Comparison of ENCODE assay signal across 21 cellular contexts in genomic region chr2:43507137-43507536, GRCh38.
DNase-seq lines count a peak whose midpoint lies in the region; ATAC-seq, FAIRE-seq and TF ChIP-seq lines count a peak whose summit lies in the region.
"Had no signal": no experiment of that assay in that cellular context is flagged by ENCODE, and none has a peak within 500 bp of the region (broad histone marks: within the 10 kb centered on the region; RNA-seq: fewer than 3 reads in every experiment).

No MANE protein-coding gene starts in this region.

- no peak for ATAC-seq in CD4-positive, CD25-positive, alpha-beta regulatory T cell (ENCODE audit: low read depth in 2 of 2)
- ATAC-seq: K562, left lung, mucosa of descending colon, sciatic nerve, upper lobe of right lung had no signal

- intact Hi-C loops in activated T-helper 2 cell treated with anti-CD3 and anti-CD28 coated beads, Interferon-gamma antibody, Interleukin-2, Interleukin-4, amounts not matched to agents 10 μg/mL and 5 μg/mL and 100 μg/mL, durations not matched to agents 14 hours and 24 hours and 36 hours (cut with micrococcal nuclease), result loop anchor here (5.0 kb wide), 1 partner anchor 35 kb away; no protein-coding TSS in a partner anchor

- DNase-seq in CD4-positive, CD25-positive, alpha-beta regulatory T cell, result no peak
- DNase-seq in HPDE6-E6E7 (ENCODE audit: extremely low spot score) (peak; percentile 13), keratinocyte (ENCODE audit: low read depth, low spot score) (no peak), RPMI8226 (no peak), DMS114 treated with DMSO at 0.1 percent for 48 hours (lab: John Stamatoyannopoulos, UW; ENCODE audit: unreplicated experiment) (no peak), G401 (ENCODE audit: low spot score) (no peak)
- DNase-seq in activated T-helper 2 cell treated with anti-CD3 and anti-CD28 coated beads, Interferon-gamma antibody, Interleukin-2, Interleukin-4, amounts not matched to agents 10 μg/mL and 5 μg/mL and 100 μg/mL, durations not matched to agents 14 hours and 24 hours and 36 hours (ENCODE audit: low spot score), result no peak
- DNase-seq: activated B cell treated with CpG ODN at 0.5 μM for 24 hours; activated CD8-positive, alpha-beta memory T cell treated with anti-CD3 and anti-CD28 coated beads for 24 hours; cortex of kidney; head of caudate nucleus; left lung; mucosa of descending colon; NCI-H1694; NCI-H2171; NCI-H526; upper lobe of right lung had no signal

- in situ Hi-C loops in G401 (cut with HindIII; ENCODE audit: low sequenced_read_pairs), result no loop called here

- H3K9me1 ChIP-seq in keratinocyte (ENCODE audit: control insufficient read depth, extremely low read depth, insufficient read depth, low read length), result no peaks in the 10 kb centered on the region

- peaks cover 7% of the 10 kb centered on the region for H3K4me1 ChIP-seq in CD4-positive, CD25-positive, alpha-beta regulatory T cell (ENCODE audit: control insufficient read depth, insufficient read depth, low read length, poor library complexity, severe bottlenecking)
- H3K4me1 ChIP-seq in keratinocyte (ENCODE audit: control insufficient read depth, extremely low read depth, insufficient read depth, low read length), result peaks cover 6% of the 10 kb centered on the region
- H3K4me1 ChIP-seq: left lung, upper lobe of right lung had no signal

- peak overlapping the region in 2 of 3 donors; percentile 26 to 64 for H3K27ac Mint-ChIP-seq in CD4-positive, CD25-positive, alpha-beta regulatory T cell
- peak overlapping the region; percentile 48 for H3K27ac Mint-ChIP-seq in activated T-helper 2 cell treated with anti-CD3 and anti-CD28 coated beads, Interferon-gamma antibody, Interleukin-2, Interleukin-4, amounts not matched to agents 10 μg/mL and 5 μg/mL and 100 μg/mL, durations not matched to agents 14 hours and 24 hours and 36 hours
- H3K27ac Mint-ChIP-seq: activated B cell treated with CpG ODN at 0.5 μM for 24 hours had no signal

- no peak for TF ChIP-seq CTCF in keratinocyte (optimal IDR thresholded peaks at IDR 0.05 in 1 of 3, IDR thresholded peaks at IDR 0.05 in 1 of 3, conservative IDR thresholded peaks at IDR 0.05 in 1 of 3; ENCODE audit: extremely low read depth in 1 of 3, insufficient read depth in 2 of 3, low read length in 3 of 3)

- H3K4me2 ChIP-seq in keratinocyte (ENCODE audit: control insufficient read depth, extremely low read depth, insufficient read depth, low read depth, low read length), result peak overlapping the region; percentile 9

- H3K27me3 Mint-ChIP-seq in CD4-positive, CD25-positive, alpha-beta regulatory T cell, result no peaks in the 10 kb centered on the region
- H3K27me3 Mint-ChIP-seq in activated T-helper 2 cell treated with anti-CD3 and anti-CD28 coated beads, Interferon-gamma antibody, Interleukin-2, Interleukin-4, amounts not matched to agents 10 μg/mL and 5 μg/mL and 100 μg/mL, durations not matched to agents 14 hours and 24 hours and 36 hours (ENCODE audit: low read depth), result no peaks in the 10 kb centered on the region
- H3K27me3 Mint-ChIP-seq: activated B cell treated with CpG ODN at 0.5 μM for 24 hours had no signal

- no peak overlapping the region for H3K9ac ChIP-seq in keratinocyte (ENCODE audit: control insufficient read depth, extremely low read depth, insufficient read depth, low read length)

- H3K79me2 ChIP-seq in keratinocyte (ENCODE audit: control insufficient read depth, insufficient read depth, low read length), result no peaks in the 10 kb centered on the region

- peaks cover 0 to 1% (median 0%) of the 10 kb centered on the region in 7 donors for H3K9me3 Mint-ChIP-seq in CD4-positive, CD25-positive, alpha-beta regulatory T cell
- H3K9me3 Mint-ChIP-seq in activated T-helper 2 cell treated with anti-CD3 and anti-CD28 coated beads, Interferon-gamma antibody, Interleukin-2, Interleukin-4, amounts not matched to agents 10 μg/mL and 5 μg/mL and 100 μg/mL, durations not matched to agents 14 hours and 24 hours and 36 hours, result no peaks in the 10 kb centered on the region
- H3K9me3 Mint-ChIP-seq: activated B cell treated with CpG ODN at 0.5 μM for 24 hours had no signal

- no peak overlapping the region for H3K4me3 ChIP-seq in CD4-positive, CD25-positive, alpha-beta regulatory T cell (ENCODE audit: low read depth, low read length)
- no peak overlapping the region for H3K4me3 ChIP-seq in keratinocyte (ENCODE audit: control insufficient read depth in 2 of 3, extremely low read depth in 1 of 3, insufficient read depth in 2 of 3, low read depth in 1 of 3, low read length in 3 of 3)
- H3K4me3 ChIP-seq: K562, left lung, mucosa of descending colon, upper lobe of right lung had no signal

- no peaks in the 10 kb centered on the region for H3K9me3 ChIP-seq in CD4-positive, CD25-positive, alpha-beta regulatory T cell (ENCODE audit: control insufficient read depth in 2 of 2, low read length in 2 of 2)
- no peaks in the 10 kb centered on the region for H3K9me3 ChIP-seq in keratinocyte (ENCODE audit: control insufficient read depth, low read depth, low read length)
- H3K9me3 ChIP-seq: left lung, mucosa of descending colon, upper lobe of right lung had no signal

- H2AFZ ChIP-seq in keratinocyte (ENCODE audit: control insufficient read depth, low read length), result no peak overlapping the region

- H3K4me1 Mint-ChIP-seq in CD4-positive, CD25-positive, alpha-beta regulatory T cell, result peaks cover 14 to 29% (median 24%) of the 10 kb centered on the region in 4 donors
- peaks cover 32% of the 10 kb centered on the region for H3K4me1 Mint-ChIP-seq in activated T-helper 2 cell treated with anti-CD3 and anti-CD28 coated beads, Interferon-gamma antibody, Interleukin-2, Interleukin-4, amounts not matched to agents 10 μg/mL and 5 μg/mL and 100 μg/mL, durations not matched to agents 14 hours and 24 hours and 36 hours (ENCODE audit: low read depth)
- H3K4me1 Mint-ChIP-seq: activated B cell treated with CpG ODN at 0.5 μM for 24 hours had no signal

- H3K36me3 ChIP-seq in CD4-positive, CD25-positive, alpha-beta regulatory T cell (ENCODE audit: control insufficient read depth, insufficient read depth, low read length), result peaks cover 26% of the 10 kb centered on the region
- H3K36me3 ChIP-seq in keratinocyte (ENCODE audit: control insufficient read depth in 2 of 2, extremely low read depth in 1 of 2, insufficient read depth in 2 of 2, low read length in 2 of 2), result peaks cover 0 to 2% of the 10 kb centered on the region in 2 experiments

- H3K4me3 Mint-ChIP-seq in CD4-positive, CD25-positive, alpha-beta regulatory T cell, result peak overlapping the region in 1 of 4 donors; percentile 51
- no peak overlapping the region for H3K4me3 Mint-ChIP-seq in activated T-helper 2 cell treated with anti-CD3 and anti-CD28 coated beads, Interferon-gamma antibody, Interleukin-2, Interleukin-4, amounts not matched to agents 10 μg/mL and 5 μg/mL and 100 μg/mL, durations not matched to agents 14 hours and 24 hours and 36 hours (ENCODE audit: low read depth)
- H3K4me3 Mint-ChIP-seq: activated B cell treated with CpG ODN at 0.5 μM for 24 hours had no signal

- no peaks in the 10 kb centered on the region for H3K27me3 ChIP-seq in CD4-positive, CD25-positive, alpha-beta regulatory T cell (ENCODE audit: control insufficient read depth, insufficient read depth, low read length)
- no peaks in the 10 kb centered on the region for H3K27me3 ChIP-seq in keratinocyte (ENCODE audit: control insufficient read depth, extremely low read depth, insufficient read depth, low read length)
- H3K27me3 ChIP-seq: left lung, upper lobe of right lung had no signal

- H3K27ac ChIP-seq in CD4-positive, CD25-positive, alpha-beta regulatory T cell (ENCODE audit: insufficient read depth, low read length, poor library complexity, severe bottlenecking), result no peak overlapping the region
- peak overlapping the region; percentile 21 for H3K27ac ChIP-seq in keratinocyte (ENCODE audit: control insufficient read depth, insufficient read depth, low read length)
- H3K27ac ChIP-seq: C4-2B, left lung, upper lobe of right lung had no signal

- peak; percentile 84 for FAIRE-seq in keratinocyte (lab: Jason Lieb, UNC)
- FAIRE-seq: endometrium, K562 had no signal

- no peaks in the 10 kb centered on the region for H4K20me1 ChIP-seq in keratinocyte (ENCODE audit: control insufficient read depth, extremely low read depth, insufficient read depth, low read length)

- dilution Hi-C loops in keratinocyte (cut with MboI; ENCODE audit: extremely low pct_ligation_motif_present, low sequenced_read_pairs), result no loop called here

- peaks cover 23% of the 10 kb centered on the region for H3K36me3 Mint-ChIP-seq in CD4-positive, CD25-positive, alpha-beta regulatory T cell
- H3K36me3 Mint-ChIP-seq in activated T-helper 2 cell treated with anti-CD3 and anti-CD28 coated beads, Interferon-gamma antibody, Interleukin-2, Interleukin-4, amounts not matched to agents 10 μg/mL and 5 μg/mL and 100 μg/mL, durations not matched to agents 14 hours and 24 hours and 36 hours (ENCODE audit: low read depth), result peaks cover 52% of the 10 kb centered on the region
